Comparison of ENCODE assay signal across 21 cellular contexts in genomic region chr10:117351558-117351957, GRCh38. TPM values are rescaled to one million over a fixed set of nuclear protein-coding genes. Genes with fewer than 3 reads are reported as not detected.
DNase-seq lines count a peak whose midpoint lies in the region; ATAC-seq, FAIRE-seq and TF ChIP-seq lines count a peak whose summit lies in the region.
"Had no signal": no experiment of that assay in that cellular context is flagged by ENCODE, and none has a peak within 500 bp of the region (broad histone marks: within the 10 kb centered on the region; RNA-seq: fewer than 3 reads in every experiment).

No MANE protein-coding gene starts in this region.

- no peak overlapping the region for H3K4me3 Mint-ChIP-seq in WTC11
- H3K4me3 Mint-ChIP-seq in activated CD4-positive, alpha-beta T cell treated with anti-CD3 and anti-CD28 coated beads, Interleukin-2, amount 10 ng/mL, durations not matched to agents 7 days and 5 days: no peak overlapping the region

- FAIRE-seq in A549 (lab: Jason Lieb, UNC): no peak
- FAIRE-seq: HTR-8/SVneo had no signal

- 95% methylated on average over 1 of the region's 1 CpG for WGBS in A549 (ENCODE audit: missing lambda C conversion rate)
- 100% methylated on average over 1 of the region's 1 CpG for WGBS in hepatocyte (ENCODE audit: low lambda C conversion rate, missing lambda C conversion rate)
- WGBS in transverse colon (ENCODE audit: low coverage in 1 of 2), 2 donors: 82 to 90% methylated on average over 1 of the region's 1 CpG

- no peak for TF ChIP-seq CTCF in A549 (IDR thresholded peaks at IDR 0.05)
- no peak for TF ChIP-seq CTCF in HEK293 (tag by site-specific recombination; IDR thresholded peaks at IDR 0.05)
- TF ChIP-seq CTCF in WTC11 (IDR thresholded peaks at IDR 0.05): no peak
- no peak for TF ChIP-seq CTCF in hepatocyte (IDR thresholded peaks at IDR 0.05; ENCODE audit: poor library complexity)
- TF ChIP-seq CTCF in transverse colon (IDR thresholded peaks at IDR 0.05): no peak

- H3K27me3 Mint-ChIP-seq in WTC11 (ENCODE audit: low read depth): no peaks in the 10 kb centered on the region
- H3K27me3 Mint-ChIP-seq in activated CD4-positive, alpha-beta T cell treated with anti-CD3 and anti-CD28 coated beads, Interleukin-2, amount 10 ng/mL, durations not matched to agents 7 days and 5 days: no peaks in the 10 kb centered on the region
- H3K27me3 Mint-ChIP-seq: CD4-positive, CD25-positive, alpha-beta regulatory T cell; CD8-positive, alpha-beta memory T cell; IgD-negative memory B cell had no signal

- TF ChIP-seq EP300 in A549 (IDR thresholded peaks at IDR 0.05): no peak
- no peak for TF ChIP-seq EP300 in transverse colon (IDR thresholded peaks at IDR 0.05; ENCODE audit: low read depth)

- CTCF ChIA-PET in A549 (lab: Yijun Ruan, JAX) (no interaction called here), HEK293 (lab: Yijun Ruan, JAX) (interaction anchor here (1.4 kb wide), 1 partner anchor 135 kb away, joined by 4 read pairs; no protein-coding TSS in a partner anchor), WTC11 (lab: Charles Lee) (interaction anchor here (1.2 kb wide), 1 partner anchor 92 kb away, joined by 3 read pairs; no protein-coding TSS in a partner anchor)
- CTCF ChIA-PET in activated CD4-positive, alpha-beta T cell treated with anti-CD3 and anti-CD28 coated beads, Interleukin-2, amount 10 ng/mL, durations not matched to agents 7 days and 5 days (lab: Charles Lee): interaction anchor here (0.7 to 0.9 kb wide), 2 partner anchors 10 to 12 kb away, joined by 3 read pairs; no protein-coding TSS in a partner anchor

- H3K36me3 Mint-ChIP-seq in WTC11: peaks cover 4% of the 10 kb centered on the region; the same call in 1 of the 2 replicates
- H3K36me3 Mint-ChIP-seq in activated CD4-positive, alpha-beta T cell treated with anti-CD3 and anti-CD28 coated beads, Interleukin-2, amount 10 ng/mL, durations not matched to agents 7 days and 5 days (ENCODE audit: low read depth): peaks cover 3% of the 10 kb centered on the region
- H3K36me3 Mint-ChIP-seq: CD4-positive, CD25-positive, alpha-beta regulatory T cell had no signal

- H3K4me3 ChIP-seq in A549: no peak overlapping the region
- no peak overlapping the region for H3K4me3 ChIP-seq in HEK293 (ENCODE audit: low read depth, low read length)
- no peak overlapping the region for H3K4me3 ChIP-seq in hepatocyte
- no peak overlapping the region for H3K4me3 ChIP-seq in transverse colon
- H3K4me3 ChIP-seq: BLaER1 treated with 17β-estradiol and CSF1 and Interleukin-3, amounts not matched to agents 10 nM and 100 nM; HAP-1 had no signal

- no peaks in the 10 kb centered on the region for H3K9me3 ChIP-seq in A549
- H3K9me3 ChIP-seq in HEK293 (ENCODE audit: control insufficient read depth, insufficient read depth, low read depth, low read length): no peaks in the 10 kb centered on the region
- H3K9me3 ChIP-seq in hepatocyte (ENCODE audit: low read depth): no peaks in the 10 kb centered on the region
- no peaks in the 10 kb centered on the region for H3K9me3 ChIP-seq in transverse colon
- H3K9me3 ChIP-seq: HAP-1 had no signal

- TF ChIP-seq POLR2A in A549 (IDR thresholded peaks at IDR 0.05; ENCODE audit: low read length): no peak
- TF ChIP-seq POLR2A in transverse colon (IDR thresholded peaks at IDR 0.05): no peak

- no peak overlapping the region for H3K27ac Mint-ChIP-seq in WTC11
- no peak overlapping the region for H3K27ac Mint-ChIP-seq in activated CD4-positive, alpha-beta T cell treated with anti-CD3 and anti-CD28 coated beads, Interleukin-2, amount 10 ng/mL, durations not matched to agents 7 days and 5 days

- peaks cover 98% of the 10 kb centered on the region for H3K4me1 ChIP-seq in A549
- H3K4me1 ChIP-seq in HEK293 (ENCODE audit: control insufficient read depth, insufficient read depth, low read length): peaks cover 23% of the 10 kb centered on the region
- no peaks in the 10 kb centered on the region for H3K4me1 ChIP-seq in hepatocyte (ENCODE audit: insufficient read depth)
- peaks cover 0 to 88% (median 50%) of the 10 kb centered on the region in 4 donors for H3K4me1 ChIP-seq in transverse colon

- peaks cover 32% of the 10 kb centered on the region for H4K20me1 ChIP-seq in hepatocyte (ENCODE audit: insufficient read depth, poor library complexity, severe bottlenecking)

- DNase-seq in A549 (ENCODE audit: low read depth in 1 of 2, low spot score in 1 of 2): no peak
- no peak for DNase-seq in WTC11 (ENCODE audit: low spot score)
- DNase-seq in hepatocyte (ENCODE audit: low spot score): no peak
- no peak for DNase-seq in activated CD4-positive, alpha-beta T cell treated with anti-CD3 and anti-CD28 coated beads, Interleukin-2, amount 10 ng/mL, durations not matched to agents 7 days and 5 days
- no peak for DNase-seq in stimulated activated CD4-positive, alpha-beta T cell treated with anti-CD3 and anti-CD28 coated beads, Interleukin-2, amount 100 ng/mL, for 48 hours
- DNase-seq in transverse colon: no peak
- DNase-seq: CD8-positive, alpha-beta memory T cell; COR-L47; DMS 273 treated with DMSO at 0.1 percent for 48 hours; DMS53; DND-41; EL; KG1 had no signal

- POLR2A ChIA-PET in A549 (lab: Yijun Ruan, JAX): no interaction called here
- POLR2A ChIA-PET in HEK293 (lab: Yijun Ruan, JAX): no interaction called here
- POLR2A ChIA-PET in WTC11 (lab: Charles Lee): no interaction called here
- POLR2A ChIA-PET in activated CD4-positive, alpha-beta T cell treated with anti-CD3 and anti-CD28 coated beads, Interleukin-2, amount 10 ng/mL, durations not matched to agents 7 days and 5 days (lab: Charles Lee): interaction anchor here (0.7 kb wide), 1 partner anchor 28 kb away, joined by 3 read pairs; no protein-coding TSS in a partner anchor

- intact Hi-C loops in transverse colon (cut with DNase I; ENCODE audit: low total_unique reads): no loop called here

- H3K4me2 ChIP-seq in A549 (peak overlapping the region; percentile 55), hepatocyte (no peak overlapping the region)

- peaks cover 100% of the 10 kb centered on the region for H3K79me2 ChIP-seq in hepatocyte

- no peak overlapping the region for H2AFZ ChIP-seq in hepatocyte

- H3K9me3 Mint-ChIP-seq in WTC11: no peaks in the 10 kb centered on the region
- H3K9me3 Mint-ChIP-seq in activated CD4-positive, alpha-beta T cell treated with anti-CD3 and anti-CD28 coated beads, Interleukin-2, amount 10 ng/mL, durations not matched to agents 7 days and 5 days: no peaks in the 10 kb centered on the region
- H3K9me3 Mint-ChIP-seq: CD4-positive, CD25-positive, alpha-beta regulatory T cell; CD8-positive, alpha-beta memory T cell; IgD-negative memory B cell had no signal

- H3K4me1 Mint-ChIP-seq in WTC11: peaks cover 68% of the 10 kb centered on the region
- peaks cover 25% of the 10 kb centered on the region for H3K4me1 Mint-ChIP-seq in activated CD4-positive, alpha-beta T cell treated with anti-CD3 and anti-CD28 coated beads, Interleukin-2, amount 10 ng/mL, durations not matched to agents 7 days and 5 days

- no peaks in the 10 kb centered on the region for H3K9me2 ChIP-seq in hepatocyte (replicated peaks; ENCODE audit: insufficient read depth)

- peak overlapping the region in 1 of 2 experiments; percentile 40; a peak in 3 of 6 replicates for H3K27ac ChIP-seq in A549
- H3K27ac ChIP-seq in HEK293 (ENCODE audit: extremely low read depth, low read depth, low read length): no peak overlapping the region
- peak overlapping the region; percentile 33 for H3K27ac ChIP-seq in hepatocyte
- H3K27ac ChIP-seq in transverse colon: peak overlapping the region in 1 of 4 donors; percentile 24
- H3K27ac ChIP-seq: 22Rv1 had no signal

- TF ChIP-seq RAD21 in A549 (conservative IDR thresholded peaks at IDR 0.05 in 1 of 2, IDR thresholded peaks at IDR 0.05 in 1 of 2): no peak

- ATAC-seq in A549 (peak in 1 of 2 experiments; percentile 33; a peak in 2 of 6 replicates), WTC11 (no peak), HG03354 (IDR thresholded peaks at IDR 0.05; ENCODE audit: poor library complexity, severe bottlenecking, unreplicated experiment) (no peak)

- H3K36me3 ChIP-seq in HEK293 (ENCODE audit: control insufficient read depth in 2 of 2, insufficient read depth in 1 of 2, low read length in 2 of 2) (no peaks in the 10 kb centered on the region; a peak in 1 of 3 replicates), hepatocyte (replicated peaks; ENCODE audit: insufficient read depth, low read depth) (no peaks in the 10 kb centered on the region), transverse colon (no peaks in the 10 kb centered on the region)
- H3K36me3 ChIP-seq: HAP-1 had no signal

- in situ Hi-C loops in transverse colon (cut with MboI; ENCODE audit: low pct_ligation_motif_present in 1 of 4, low pct_unique_long_range_greater_than_20kb in 1 of 4, low sequenced_read_pairs in 3 of 4): no loop called here

- H3K27me3 ChIP-seq in hepatocyte: no peaks in the 10 kb centered on the region
- H3K27me3 ChIP-seq in transverse colon: no peaks in the 10 kb centered on the region
- H3K27me3 ChIP-seq: BLaER1 treated with 17β-estradiol and CSF1 and Interleukin-3, amounts not matched to agents 10 nM and 100 nM had no signal

TF ChIP-seq in A549, 52 proteins besides CTCF, POLR2A, EP300 and RAD21 (continues in another document):
- no peak for TF ChIP-seq KDM5A (IDR thresholded peaks at IDR 0.05)
- no peak for TF ChIP-seq FOSL2 (IDR thresholded peaks at IDR 0.05)
- no peak for TF ChIP-seq FOSL2 (CRISPR knock-in tag; IDR thresholded peaks at IDR 0.05)
- no peak for TF ChIP-seq PHF8 (IDR thresholded peaks at IDR 0.05; ENCODE audit: borderline replicate concordance, low read depth)

TF ChIP-seq in HEK293, 187 proteins besides CTCF, POLR2A, EP300 and RAD21 (continues in another document):
- TF ChIP-seq ZNF121 (tag by site-specific recombination; IDR thresholded peaks at IDR 0.05): peak; percentile 62; the same call in 1 of the 2 replicates

TF ChIP-seq in WTC11, 78 proteins besides CTCF, POLR2A, EP300 and RAD21:
- peak; percentile 57; the same call in 1 of the 2 replicates for TF ChIP-seq ZNF121 (CRISPR knock-in tag; IDR thresholded peaks at IDR 0.05)
- TF ChIP-seq TCF7 (CRISPR knock-in tag; IDR thresholded peaks at IDR 0.05; ENCODE audit: low read depth): no peak
TF ChIP-seq in WTC11: peak in this region for 1.

RNA-seq across cellular contexts. Expression of gene PDZD8, which starts 23.7 kb away (rescaled TPM):
- polyA plus RNA-seq in A549 (2011; rRNA removed) (76.1 and 76.7 TPM in 2 replicates), A549 (2017; fragmentation: RNase III; extraction: RNeasy Plus Mini Kit Qiagen cat#74134 plus additional on column Dnase treatment) (24.7 to 27.4 TPM (median 27.3 TPM) in 3 replicates), hepatocyte (10.5 and 12.9 TPM in 2 replicates)
- polyA plus RNA-seq in A549 (2012; cell fraction: cytosol; rRNA removed): 10.0 and 11.2 TPM in 2 replicates
- 4.0 and 4.3 TPM in 2 replicates for polyA plus RNA-seq in A549 (2012; cell fraction: nucleus; rRNA removed)
- polyA minus RNA-seq in A549 (2011; rRNA and poly(A)+ RNA removed): 90.9 and 93.1 TPM in 2 replicates
- total RNA-seq in WTC11 (2021) (41.8 to 52.7 TPM (median 43.3 TPM) in 3 replicates), hepatocyte (45.6 and 77.2 TPM in 2 replicates), transverse colon (10 to 100 TPM; 36.7 to 48.6 (median 40.9) TPM)
- total RNA-seq in activated CD4-positive, alpha-beta T cell treated with anti-CD3 and anti-CD28 coated beads, Interleukin-2, amount 10 ng/mL, durations not matched to agents 7 days and 5 days: 10 to 100 TPM; 10.9 to 13.4 TPM
